Comparison of ENCODE assay signal across 25 cellular contexts in the genomic region with DNA sequence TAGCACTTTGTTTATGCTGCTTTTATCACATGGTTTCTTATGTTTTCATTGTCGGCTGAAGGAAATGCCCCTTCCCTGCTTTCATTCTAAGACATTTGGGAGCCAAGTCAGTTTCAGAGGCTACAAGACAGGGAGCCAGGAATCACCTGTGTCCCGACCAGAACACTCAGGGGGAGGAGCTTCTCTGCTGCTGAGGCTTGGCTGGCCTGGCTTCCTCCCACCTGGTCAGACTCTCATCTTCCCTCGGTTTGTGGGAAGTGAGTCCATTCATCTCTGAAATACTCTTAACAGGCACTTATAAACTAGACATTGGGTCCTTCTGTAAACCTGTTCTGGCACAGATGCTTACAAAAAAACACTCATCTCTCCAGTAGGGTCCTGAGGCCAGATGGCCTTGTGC. TPM values are rescaled to one million over a fixed set of nuclear protein-coding genes. Genes with fewer than 3 reads are reported as not detected.
DNase-seq lines count a peak whose midpoint lies in the region; ATAC-seq, FAIRE-seq and TF ChIP-seq lines count a peak whose summit lies in the region.
"Had no signal": no experiment of that assay in that cellular context is flagged by ENCODE, and none has a peak within 500 bp of the region (broad histone marks: within the 10 kb centered on the region; RNA-seq: fewer than 3 reads in every experiment).

No MANE protein-coding gene starts in this region.

- H3K27me3 ChIP-seq in CD8-positive, alpha-beta T cell (ENCODE audit: insufficient read depth, low read length), result no peaks in the 10 kb centered on the region
- no peaks in the 10 kb centered on the region for H3K27me3 ChIP-seq in H1 (replicated peaks in 1 of 4; ENCODE audit: control insufficient read depth in 3 of 4, extremely low read depth in 1 of 4, insufficient read depth in 3 of 4, low read length in 3 of 4)
- no peaks in the 10 kb centered on the region for H3K27me3 ChIP-seq in mammary epithelial cell (ENCODE audit: insufficient read depth, low read length)
- H3K27me3 ChIP-seq: transverse colon had no signal

- DNase-seq in CD8-positive, alpha-beta T cell, result no peak
- DNase-seq in DMS79 (lab: John Stamatoyannopoulos, UW) (peak; percentile 81), NCI-H2196 treated with DMSO at 0.1 percent for 48 hours (lab: John Stamatoyannopoulos, UW; ENCODE audit: unreplicated experiment) (peak; percentile 94), H1 (ENCODE audit: low read depth in 1 of 2, low spot score in 2 of 2) (no peak), hippocampal formation (lab: John Stamatoyannopoulos, UW) (no peak), mammary epithelial cell (no peak), inferior parietal cortex (ENCODE audit: extremely low spot score) (no peak)
- DNase-seq in naive thymus-derived CD8-positive, alpha-beta T cell, result no peak
- DNase-seq: activated CD8-positive, alpha-beta memory T cell treated with anti-CD3 and anti-CD28 coated beads for 24 hours; GDM1; H9; Karpas-422; NCI-H1436; NCI-H526 treated with DMSO at 0.1 percent for 48 hours; OCI-M1; SHP77 treated with DMSO at 0.1 percent for 48 hours; transverse colon had no signal

- H3K4me3 Mint-ChIP-seq in CD8-positive, alpha-beta T cell, result no peak overlapping the region
- peak overlapping the region in 2 of 10 donors; percentile 7 to 27 for H3K4me3 Mint-ChIP-seq in naive thymus-derived CD8-positive, alpha-beta T cell
- H3K4me3 Mint-ChIP-seq: dendritic cell treated with granulocyte-macrophage colony-stimulating factor and Interleukin-4, amounts not matched to agents 40 ng/mL and 50 ng/mL, for 4 days; H9; stimulated activated naive CD8-positive, alpha-beta T cell treated with anti-CD3 and anti-CD28 coated beads, Interleukin-15, Interleukin-2, amounts not matched to agents 100 ng/mL and 50 ng/mL, for 24 hours had no signal

- no peak overlapping the region for H2BK5ac ChIP-seq in H1 (ENCODE audit: low read depth, low read length)

- no peak overlapping the region for H3K27ac ChIP-seq in CD8-positive, alpha-beta T cell (ENCODE audit: low read depth, low read length)
- H3K27ac ChIP-seq in H1 (ENCODE audit: low read depth, low read length) (no peak overlapping the region), mammary epithelial cell (ENCODE audit: insufficient read depth, low read depth, low read length) (no peak overlapping the region)
- H3K27ac ChIP-seq: hepatocyte, prostate gland, transverse colon had no signal

- no peak for TF ChIP-seq EP300 in H1 (IDR thresholded peaks at IDR 0.05; ENCODE audit: borderline replicate concordance in 1 of 2, low read depth in 2 of 2, low read length in 2 of 2)

- no peak for TF ChIP-seq CTCF in CD8-positive, alpha-beta T cell (IDR thresholded peaks at IDR 0.05)
- TF ChIP-seq CTCF in H1 (IDR thresholded peaks at IDR 0.05; ENCODE audit: control extremely low read depth in 1 of 3, insufficient read depth in 1 of 3, low read depth in 1 of 3, low read length in 3 of 3), result no peak
- no peak for TF ChIP-seq CTCF in mammary epithelial cell (conservative IDR thresholded peaks at IDR 0.05 in 1 of 2, IDR thresholded peaks at IDR 0.05 in 1 of 2; ENCODE audit: extremely low read depth in 1 of 2, insufficient read depth in 1 of 2, low read depth in 1 of 2, low read length in 2 of 2)

- H2AFZ ChIP-seq in H1 (ENCODE audit: low read length) (0 out of 2 replicates have a peak overlapping the region, but pooled peaks have one; percentile 30), mammary epithelial cell (ENCODE audit: low read depth, low read length) (no peak overlapping the region)
- H2AFZ ChIP-seq: hepatocyte had no signal

- no peak overlapping the region for H3K56ac ChIP-seq in H1 (replicated peaks; ENCODE audit: insufficient read length, low read depth, low read length)

- H3K4ac ChIP-seq in H1 (replicated peaks; ENCODE audit: insufficient read length, low read depth, low read length), result no peak overlapping the region

- H3K18ac ChIP-seq in H1 (ENCODE audit: extremely low read depth, low read length), result no peak overlapping the region

- H2BK12ac ChIP-seq in H1 (ENCODE audit: low read depth, low read length), result no peak overlapping the region

- no peaks in the 10 kb centered on the region for H3K27me3 Mint-ChIP-seq in CD8-positive, alpha-beta T cell (ENCODE audit: low read depth)
- H3K27me3 Mint-ChIP-seq in naive thymus-derived CD8-positive, alpha-beta T cell, result no peaks in the 10 kb centered on the region
- H3K27me3 Mint-ChIP-seq: stimulated activated naive CD8-positive, alpha-beta T cell treated with anti-CD3 and anti-CD28 coated beads, Interleukin-15, Interleukin-2, amounts not matched to agents 100 ng/mL and 50 ng/mL, for 24 hours had no signal

- no peaks in the 10 kb centered on the region for H3K23me2 ChIP-seq in H1 (ENCODE audit: low read depth, low read length)

- dilution Hi-C loops in mammary epithelial cell (cut with HindIII; ENCODE audit: low sequenced_read_pairs), result no loop called here

- no peaks in the 10 kb centered on the region; the same call in 1 of the 2 replicates for H3K79me1 ChIP-seq in H1 (ENCODE audit: low read depth, low read length)

- H3K9ac ChIP-seq in H1 (replicated peaks in 1 of 4; ENCODE audit: extremely low read depth in 1 of 4, low read depth in 3 of 4, low read length in 3 of 4) (no peak overlapping the region), mammary epithelial cell (ENCODE audit: insufficient read depth, low read length) (no peak overlapping the region)

- TF ChIP-seq POLR2A in H1 (IDR thresholded peaks at IDR 0.05; ENCODE audit: control extremely low read depth in 1 of 2, low read depth in 2 of 2, low read length in 2 of 2), result no peak

- H2BK120ac ChIP-seq in H1 (replicated peaks; ENCODE audit: low read depth, low read length), result no peak overlapping the region

- H2BK15ac ChIP-seq in H1 (ENCODE audit: low read length), result no peak overlapping the region

- no peak overlapping the region for H4K8ac ChIP-seq in H1 (ENCODE audit: extremely low read depth, insufficient read depth, low read length)

- no peak for FAIRE-seq in H1 (lab: Jason Lieb, UNC)

- intact Hi-C loops in CD8-positive, alpha-beta T cell (cut with DNase I, micrococcal nuclease), result no loop called here
- intact Hi-C loops in mammary epithelial cell (cut with micrococcal nuclease), result no loop called here

- no peaks in the 10 kb centered on the region for H3K9me3 ChIP-seq in CD8-positive, alpha-beta T cell (ENCODE audit: low read length)
- H3K9me3 ChIP-seq in H1 (ENCODE audit: insufficient read depth in 2 of 2, low read depth in 1 of 2, low read length in 1 of 2) (no peaks in the 10 kb centered on the region), mammary epithelial cell (replicated peaks; ENCODE audit: insufficient read depth, low read length) (no peaks in the 10 kb centered on the region)
- H3K9me3 ChIP-seq: prostate gland, transverse colon had no signal

- H3K4me1 Mint-ChIP-seq in CD8-positive, alpha-beta T cell (ENCODE audit: low read depth), result peaks cover 22% of the 10 kb centered on the region
- peaks cover 21 to 32% (median 28%) of the 10 kb centered on the region in 4 donors for H3K4me1 Mint-ChIP-seq in naive thymus-derived CD8-positive, alpha-beta T cell

- no peak overlapping the region for H3K14ac ChIP-seq in H1 (ENCODE audit: insufficient read length)

- H4K5ac ChIP-seq in H1 (ENCODE audit: insufficient read length, low read depth, low read length), result no peak overlapping the region

- BruUV-seq in mammary epithelial cell (replicated peaks; lab: Mats Ljungman, UMichigan), result no TSS peak

- no peak overlapping the region for H3K4me3 ChIP-seq in CD8-positive, alpha-beta T cell (ENCODE audit: low read depth, low read length)
- no peak overlapping the region for H3K4me3 ChIP-seq in H1 (ENCODE audit: extremely low read depth in 1 of 4, insufficient read depth in 2 of 4, low read depth in 3 of 4, low read length in 4 of 4)
- no peak overlapping the region for H3K4me3 ChIP-seq in mammary epithelial cell (replicated peaks in 1 of 3; ENCODE audit: insufficient read depth in 1 of 3, low read depth in 2 of 3, low read length in 3 of 3)
- H3K4me3 ChIP-seq: hepatocyte, prostate gland, skin epidermis, transverse colon had no signal

- peak overlapping the region; percentile 27 for H3K27ac Mint-ChIP-seq in CD8-positive, alpha-beta T cell
- peak overlapping the region in 4 of 10 donors; percentile 40 to 88 (median 80) for H3K27ac Mint-ChIP-seq in naive thymus-derived CD8-positive, alpha-beta T cell
- H3K27ac Mint-ChIP-seq: dendritic cell treated with granulocyte-macrophage colony-stimulating factor and Interleukin-4, amounts not matched to agents 40 ng/mL and 50 ng/mL, for 4 days; stimulated activated naive CD8-positive, alpha-beta T cell treated with anti-CD3 and anti-CD28 coated beads, Interleukin-15, Interleukin-2, amounts not matched to agents 100 ng/mL and 50 ng/mL, for 24 hours had no signal

- in situ Hi-C loops in mammary epithelial cell (cut with MboI; ENCODE audit: low sequenced_read_pairs in 2 of 2), result no loop called here

- H3K4me2 ChIP-seq in H1 (ENCODE audit: insufficient read depth in 1 of 2, low read depth in 2 of 2, low read length in 2 of 2) (no peak overlapping the region), mammary epithelial cell (ENCODE audit: insufficient read depth, low read depth, low read length) (no peak overlapping the region)
- H3K4me2 ChIP-seq: hepatocyte had no signal

- peaks cover 29% of the 10 kb centered on the region for H3K4me1 ChIP-seq in CD8-positive, alpha-beta T cell (ENCODE audit: insufficient read depth, low read length)
- peaks cover 0 to 4% (median 0%) of the 10 kb centered on the region in 4 experiments; a peak in 2 of 7 replicates for H3K4me1 ChIP-seq in H1 (replicated peaks in 1 of 4; ENCODE audit: control insufficient read depth in 3 of 4, insufficient read depth in 4 of 4, low read length in 3 of 4)
- peaks cover 7% of the 10 kb centered on the region for H3K4me1 ChIP-seq in mammary epithelial cell (ENCODE audit: insufficient read depth, low read length)
- H3K4me1 ChIP-seq: prostate gland, transverse colon had no signal

- no peak for TF ChIP-seq RAD21 in H1 (IDR thresholded peaks at IDR 0.05 in 1 of 2, conservative IDR thresholded peaks at IDR 0.05 in 1 of 2; ENCODE audit: low read depth in 2 of 2, low read length in 2 of 2)

- no peaks in the 10 kb centered on the region for H3K9me3 Mint-ChIP-seq in CD8-positive, alpha-beta T cell
- peaks cover 0 to 3% (median 0%) of the 10 kb centered on the region in 9 donors for H3K9me3 Mint-ChIP-seq in naive thymus-derived CD8-positive, alpha-beta T cell
- H3K9me3 Mint-ChIP-seq: dendritic cell treated with granulocyte-macrophage colony-stimulating factor and Interleukin-4, amounts not matched to agents 40 ng/mL and 50 ng/mL, for 4 days; H9; stimulated activated naive CD8-positive, alpha-beta T cell treated with anti-CD3 and anti-CD28 coated beads, Interleukin-15, Interleukin-2, amounts not matched to agents 100 ng/mL and 50 ng/mL, for 24 hours had no signal

- H3K36me3 ChIP-seq in CD8-positive, alpha-beta T cell (ENCODE audit: insufficient read depth, low read length), result no peaks in the 10 kb centered on the region
- no peaks in the 10 kb centered on the region for H3K36me3 ChIP-seq in H1 (ENCODE audit: control insufficient read depth in 2 of 4, insufficient read depth in 4 of 4, low read length in 3 of 4)
- no peaks in the 10 kb centered on the region for H3K36me3 ChIP-seq in mammary epithelial cell (ENCODE audit: insufficient read depth, low read length)
- H3K36me3 ChIP-seq: prostate gland, transverse colon had no signal

- no peak overlapping the region for H3K23ac ChIP-seq in H1 (ENCODE audit: insufficient read length)

- H3K36me3 Mint-ChIP-seq in CD8-positive, alpha-beta T cell, result no peaks in the 10 kb centered on the region
- H3K36me3 Mint-ChIP-seq in naive thymus-derived CD8-positive, alpha-beta T cell, result no peaks in the 10 kb centered on the region

- no peaks in the 10 kb centered on the region for H3K79me2 ChIP-seq in H1 (ENCODE audit: control insufficient read depth in 1 of 2, insufficient read depth in 2 of 2, low read length in 2 of 2)
- H3K79me2 ChIP-seq in mammary epithelial cell (ENCODE audit: insufficient read depth, low read length), result no peaks in the 10 kb centered on the region
- H3K79me2 ChIP-seq: hepatocyte had no signal

- ATAC-seq in CD8-positive, alpha-beta T cell, result no peak
- no peak for ATAC-seq in naive thymus-derived CD8-positive, alpha-beta T cell

- H2BK20ac ChIP-seq in H1 (ENCODE audit: low read length), result no peak overlapping the region

- H4K20me1 ChIP-seq in H1 (replicated peaks in 1 of 2; ENCODE audit: control insufficient read depth in 1 of 2, insufficient read depth in 2 of 2, low read length in 2 of 2) (no peaks in the 10 kb centered on the region), mammary epithelial cell (ENCODE audit: insufficient read depth, low read length) (no peaks in the 10 kb centered on the region)

- no peak overlapping the region for H4K91ac ChIP-seq in H1 (replicated peaks; ENCODE audit: insufficient read length, low read length)

- POLR2A ChIA-PET in CD8-positive, alpha-beta T cell (lab: Charles Lee), result no interaction called here
- POLR2A ChIA-PET in H1 (lab: Charles Lee; ENCODE audit: partially characterized antibody), result interaction anchor here (0.6 kb wide), 1 partner anchor 13 kb away, joined by 3 read pairs; no protein-coding TSS in a partner anchor
- POLR2A ChIA-PET in naive thymus-derived CD8-positive, alpha-beta T cell (lab: Charles Lee), result interaction anchor here (0.6 to 0.9 kb wide), 2 partner anchors 12 to 59 kb away, joined by 3 read pairs; no protein-coding TSS in a partner anchor

- CTCF ChIA-PET in CD8-positive, alpha-beta T cell (lab: Charles Lee), result interaction anchor here (1.3 to 4.3 kb wide), 2 partner anchors 38 to 39 kb away, joined by 5 to 20 read pairs; no protein-coding TSS in a partner anchor
- CTCF ChIA-PET in H1 (lab: Charles Lee; ENCODE audit: partially characterized antibody), result interaction anchor here (0.6 to 5.1 kb wide), 6 partner anchors 8 to 38 kb away, joined by 3 to 26 read pairs (median 8); no protein-coding TSS in a partner anchor
- CTCF ChIA-PET in mammary epithelial cell (lab: Charles Lee; ENCODE audit: low non-redundant PET), result no interaction called here

- 95% methylated on average over 3 of the region's 3 CpGs; no CpG with 5 or more reads in 1 of the 2 experiments for WGBS in H1 (ENCODE audit: extremely low coverage in 1 of 2, insufficient coverage in 1 of 2, insufficient read length in 1 of 2, insufficient replicate concordance in 2 of 2, low coverage in 1 of 2, low lambda C conversion rate in 2 of 2, missing lambda C conversion rate in 1 of 2), 2 experiments
- 10% methylated on average over 3 of the region's 3 CpGs for WGBS in mammary epithelial cell (ENCODE audit: low coverage, missing lambda C conversion rate)

- H2AK5ac ChIP-seq in H1 (ENCODE audit: low read depth, low read length), result no peak overlapping the region

RNA-seq across cellular contexts. Expression of gene GOLGA7B, which starts 19.6 kb away (rescaled TPM):
- 1 to 10 TPM; 3.5 to 5.1 TPM for total RNA-seq in CD8-positive, alpha-beta T cell
- total RNA-seq in H1 (2021; fragmentation: NEBNext Ultra II Directional; extraction: Animal tissue kit (Norgen Biotek cat#: 25700)), result 0.04 TPM in 1 of 2 replicates, not detected in the other
- polyA plus RNA-seq in H1 (2011; rRNA removed) (0.02 and 0.14 TPM in 2 replicates), mammary epithelial cell (1.6 TPM)
- 0.14 TPM for polyA plus RNA-seq in H1 (2011; cell fraction: cytosol; rRNA removed)
- polyA plus RNA-seq in H1 (2011; cell fraction: nucleus; rRNA removed), result 0.27 TPM
- polyA plus RNA-seq in H1 (2012, experiment 1 of 2), result 0.08 to 0.29 TPM (median 0.18 TPM) in 4 replicates
- polyA plus RNA-seq in H1 (2012, experiment 2 of 2), result 0.04 TPM
- 0.02 TPM for polyA plus RNA-seq in H1 (2013, experiment 1 of 2)
- 0.02 TPM for polyA plus RNA-seq in H1 (2013, experiment 2 of 2)
- polyA minus RNA-seq in H1 (2011; rRNA and poly(A)+ RNA removed), result 0.13 and 0.24 TPM in 2 replicates
- polyA minus RNA-seq in H1 (2011; cell fraction: cytosol; rRNA and poly(A)+ RNA removed), result not detected
- polyA minus RNA-seq in H1 (2011; cell fraction: nucleus; rRNA and poly(A)+ RNA removed), result not detected
- 1 to 10 TPM in 1 of 2 donors, under 1 TPM in 1; 0.50 to 3.1 TPM for total RNA-seq in mammary epithelial cell
- 4.2 TPM for polyA minus RNA-seq in mammary epithelial cell
- total RNA-seq in naive thymus-derived CD8-positive, alpha-beta T cell, result 1 to 10 TPM; 5.5 to 8.1 TPM
- under 1 TPM; 0.35 to 0.61 (median 0.44) TPM for polyA plus RNA-seq in naive thymus-derived CD8-positive, alpha-beta T cell

RNA-seq across cellular contexts. Expression of gene SFRP5, which starts 58.3 kb away (rescaled TPM):
- 1 to 10 TPM; 3.6 to 4.3 TPM for total RNA-seq in CD8-positive, alpha-beta T cell
- total RNA-seq in H1 (2021; fragmentation: NEBNext Ultra II Directional; extraction: Animal tissue kit (Norgen Biotek cat#: 25700)), result 3.3 and 3.9 TPM in 2 replicates
- polyA plus RNA-seq in H1 (2011; rRNA removed) (5.9 and 8.6 TPM in 2 replicates), mammary epithelial cell (not detected)
- polyA plus RNA-seq in H1 (2011; cell fraction: cytosol; rRNA removed), result 5.3 TPM
- 4.9 TPM for polyA plus RNA-seq in H1 (2011; cell fraction: nucleus; rRNA removed)
- 1.2 to 5.2 TPM (median 3.9 TPM) in 4 replicates for polyA plus RNA-seq in H1 (2012, experiment 1 of 2)
- polyA plus RNA-seq in H1 (2012, experiment 2 of 2), result 4.1 TPM
- polyA plus RNA-seq in H1 (2013, experiment 1 of 2), result 3.9 TPM
- polyA plus RNA-seq in H1 (2013, experiment 2 of 2), result 3.5 TPM
- 1.4 TPM in 2 replicates for polyA minus RNA-seq in H1 (2011; rRNA and poly(A)+ RNA removed)
- 3.2 TPM for polyA minus RNA-seq in H1 (2011; cell fraction: cytosol; rRNA and poly(A)+ RNA removed)
- 3.4 TPM for polyA minus RNA-seq in H1 (2011; cell fraction: nucleus; rRNA and poly(A)+ RNA removed)
- total RNA-seq in mammary epithelial cell, result not detected
- polyA minus RNA-seq in mammary epithelial cell, result 0.31 TPM
- total RNA-seq in naive thymus-derived CD8-positive, alpha-beta T cell, result 10 to 100 TPM; 13.6 to 14.4 TPM
- polyA plus RNA-seq in naive thymus-derived CD8-positive, alpha-beta T cell, result 10 to 100 TPM; 12.3 to 39.5 (median 20.1) TPM
- total RNA-seq: fibroblast of villous mesenchyme; kidney epithelial cell; T-helper 1 cell treated with Interleukin-12 subunit alpha and Interleukin-12 subunit beta and Interleukin-4 antibody, amounts not matched to agents 30 ng/mL and 1 ng/mL, for 36 hours had no signal

Comparison
In these comparisons a context has a peak if more than half of its experiments do, and no peak if none do; other contexts are left out.
1. DNase-seq: peak in DMS79 (single experiment) and NCI-H2196 treated with DMSO at 0.1 percent for 48 hours (single experiment); none in CD8-positive, alpha-beta T cell (0 of 7), H1 (0 of 2), hippocampal formation (0 of 2), mammary epithelial cell (single experiment), inferior parietal cortex (single experiment) and naive thymus-derived CD8-positive, alpha-beta T cell (0 of 10).